8 cellular contexts compared by ENCODE assay signal in genomic region chr10:42553064-42553407, GRCh38.
DNase-seq lines count a peak whose midpoint lies in the region; ATAC-seq and TF ChIP-seq lines count a peak whose summit lies in the region.

No MANE protein-coding gene starts in this region.

- H3K4me1 ChIP-seq in breast epithelium (peaks cover 0 to 6% of the 10 kb centered on the region in 2 donors), mesodermal cell (ENCODE audit: control insufficient read depth, insufficient read depth, low read length, poor library complexity, severe bottlenecking) (peaks cover 4% of the 10 kb centered on the region)

- CTCF ChIA-PET in AG04450 (lab: Charles Lee) = no interaction called here

- H3K27me3 ChIP-seq in AG04450 (ENCODE audit: control insufficient read depth, insufficient read depth, low read length) (no peaks in the 10 kb centered on the region), breast epithelium (no peaks in the 10 kb centered on the region)

- ATAC-seq in GM19452 (IDR thresholded peaks at IDR 0.05; ENCODE audit: unreplicated experiment) = peak; percentile 35
- ATAC-seq in HG03460 (IDR thresholded peaks at IDR 0.05; ENCODE audit: unreplicated experiment) = peak; percentile 24

- TF ChIP-seq CTCF in AG04450 (IDR thresholded peaks at IDR 0.05; ENCODE audit: low read depth, low read length) (no peak), breast epithelium (IDR thresholded peaks at IDR 0.05) (no peak)

- H3K9me3 ChIP-seq in AG04450 (ENCODE audit: control insufficient read depth, insufficient read depth, low read length) (no peaks in the 10 kb centered on the region; the same call in 1 of the 2 replicates), breast epithelium (no peaks in the 10 kb centered on the region), mesodermal cell (ENCODE audit: control insufficient read depth, low read length) (no peaks in the 10 kb centered on the region)

- 12 to 30% methylated on average over 11 of the region's 14 CpGs for WGBS in mesodermal cell (ENCODE audit: insufficient coverage in 2 of 2), 2 experiments

- H3K4me3 ChIP-seq in AG04450 (ENCODE audit: low read depth, low read length) = peak overlapping the region; percentile 56
- peak overlapping the region; percentile 61 to 98 (median 74) for H3K4me3 ChIP-seq in breast epithelium
- H3K4me3 ChIP-seq in mesodermal cell (ENCODE audit: extremely low read depth, insufficient read depth, low read length, poor library complexity, severe bottlenecking) = peak overlapping the region; percentile 64

- intact Hi-C loops in breast epithelium (cut with DNase I; ENCODE audit: low total_unique reads) = no loop called here

- DNase-seq in AG04450 (ENCODE audit: low read depth, low spot score) (no peak), breast epithelium (ENCODE audit: low spot score in 2 of 2) (no peak), NCI-H1092 (lab: John Stamatoyannopoulos, UW) (no peak), NCI-H69 (lab: John Stamatoyannopoulos, UW) (no peak), GF-D8 (lab: John Stamatoyannopoulos, UW) (no peak)

- H3K36me3 ChIP-seq in breast epithelium (no peaks in the 10 kb centered on the region), mesodermal cell (ENCODE audit: control insufficient read depth, insufficient read depth, low read length) (no peaks in the 10 kb centered on the region)

- H3K27ac ChIP-seq in AG04450 (ENCODE audit: low read depth, low read length) (no peak overlapping the region), breast epithelium (peak overlapping the region; percentile 48 to 87), mesodermal cell (ENCODE audit: low read depth, low read length, severe bottlenecking) (no peak overlapping the region)

- POLR2A ChIA-PET in AG04450 (lab: Yijun Ruan, JAX) = no interaction called here

- TF ChIP-seq POLR2A in breast epithelium (IDR thresholded peaks at IDR 0.05) = no peak

Comparison
In these comparisons a context has a peak if more than half of its experiments do, and no peak if none do; other contexts are left out.
1. H3K27ac ChIP-seq: peak in breast epithelium (2 of 2); none in AG04450 (single experiment) and mesodermal cell (single experiment).
2. Peak in every context shown above with its lines, with median percentiles within 50 percentile points of each other: H3K4me3 ChIP-seq.